30 cellular contexts compared by ENCODE assay signal in genomic region chr13:113087923-113088690, GRCh38. TPM values are rescaled to one million over a fixed set of nuclear protein-coding genes. Genes with fewer than 3 reads are reported as not detected.
"Had no signal": no experiment of that assay in that cellular context is flagged by ENCODE, and none has a peak within 500 bp of the region (broad histone marks: within the 10 kb centered on the region; RNA-seq: fewer than 3 reads in every experiment).

No MANE protein-coding gene starts in this region.

- H3K4me3 ChIP-seq: adrenal gland, esophagus muscularis mucosa, hepatocyte, lung, mucosa of descending colon, ovary, prostate gland, tibial nerve had no signal

- H3K27me3 Mint-ChIP-seq: activated naive CD8-positive, alpha-beta T cell treated with anti-CD3 and anti-CD28 coated beads for 36 hours had no signal

- DNase-seq: activated CD4-positive, alpha-beta T cell treated with anti-CD3 and anti-CD28 coated beads for 48 hours; activated CD4-positive, alpha-beta T cell treated with anti-CD3 and anti-CD28 coated beads, Interleukin-2, amount 50 U/mL, for 48 hours; activated CD8-positive, alpha-beta memory T cell treated with anti-CD3 and anti-CD28 coated beads for 24 hours; activated effector memory CD4-positive, alpha-beta T cell treated with anti-CD3 and anti-CD28 coated beads, Interleukin-2, amount 50 U/mL, for 16 hours; activated naive CD4-positive, alpha-beta T cell treated with anti-CD3 and anti-CD28 coated beads for 36 hours; activated naive CD8-positive, alpha-beta T cell treated with anti-CD3 and anti-CD28 coated beads for 36 hours; adrenal gland; brain microvascular endothelial cell; caudate nucleus; foreskin keratinocyte; islet precursor cell; left colon; mesendoderm; retina; stimulated activated naive CD4-positive, alpha-beta T cell treated with Interleukin-2 at 50 U/mL for 16 hours; SW 1271; T-helper 9 cell had no signal

- H3K9me3 Mint-ChIP-seq: activated naive CD4-positive, alpha-beta T cell treated with anti-CD3 and anti-CD28 coated beads for 36 hours; activated naive CD8-positive, alpha-beta T cell treated with anti-CD3 and anti-CD28 coated beads for 36 hours; activated T-helper 1 cell treated with anti-CD3 and anti-CD28 coated beads, Interleukin-12 subunit alpha, Interleukin-12 subunit beta, Interleukin-2, Interleukin-4 antibody, amounts not matched to agents 30 ng/mL and 10 ng/mL and 1 ng/mL, durations not matched to agents 14 hours and 24 hours and 36 hours; nephron; T-helper 1 cell treated with Interleukin-12 subunit alpha and Interleukin-12 subunit beta and Interleukin-4 antibody, amounts not matched to agents 30 μg/mL and 1 μg/mL, for 36 hours had no signal

- H3K9me3 ChIP-seq: adrenal gland, esophagus muscularis mucosa, mucosa of descending colon, ovary, prostate gland, tibial nerve had no signal

- H3K4me1 Mint-ChIP-seq: activated naive CD8-positive, alpha-beta T cell treated with anti-CD3 and anti-CD28 coated beads for 36 hours had no signal

- ATAC-seq: foreskin keratinocyte, left colon, mucosa of descending colon had no signal

- H3K27ac Mint-ChIP-seq: activated naive CD4-positive, alpha-beta T cell treated with anti-CD3 and anti-CD28 coated beads for 36 hours; activated naive CD8-positive, alpha-beta T cell treated with anti-CD3 and anti-CD28 coated beads for 36 hours; activated T-helper 1 cell treated with anti-CD3 and anti-CD28 coated beads, Interleukin-12 subunit alpha, Interleukin-12 subunit beta, Interleukin-2, Interleukin-4 antibody, amounts not matched to agents 30 ng/mL and 10 ng/mL and 1 ng/mL, durations not matched to agents 14 hours and 24 hours and 36 hours; nephron; T-helper 1 cell treated with Interleukin-12 subunit alpha and Interleukin-12 subunit beta and Interleukin-4 antibody, amounts not matched to agents 30 μg/mL and 1 μg/mL, for 36 hours had no signal

- H3K27me3 ChIP-seq: adrenal gland, foreskin keratinocyte, hepatocyte, ovary, tibial nerve had no signal

- H3K27ac ChIP-seq: adrenal gland, brain microvascular endothelial cell, esophagus muscularis mucosa, foreskin keratinocyte, hepatocyte, ovary, prostate gland, tibial nerve, VCaP had no signal

- H3K4me1 ChIP-seq: adrenal gland, foreskin keratinocyte had no signal

- H3K36me3 ChIP-seq: adrenal gland, brain microvascular endothelial cell, ovary, prostate gland had no signal

- H3K4me3 Mint-ChIP-seq: activated naive CD4-positive, alpha-beta T cell treated with anti-CD3 and anti-CD28 coated beads for 36 hours; activated naive CD8-positive, alpha-beta T cell treated with anti-CD3 and anti-CD28 coated beads for 36 hours; activated T-helper 1 cell treated with anti-CD3 and anti-CD28 coated beads, Interleukin-12 subunit alpha, Interleukin-12 subunit beta, Interleukin-2, Interleukin-4 antibody, amounts not matched to agents 30 ng/mL and 10 ng/mL and 1 ng/mL, durations not matched to agents 14 hours and 24 hours and 36 hours; nephron; T-helper 1 cell treated with Interleukin-12 subunit alpha and Interleukin-12 subunit beta and Interleukin-4 antibody, amounts not matched to agents 30 μg/mL and 1 μg/mL, for 36 hours had no signal

- H3K36me3 Mint-ChIP-seq: activated naive CD8-positive, alpha-beta T cell treated with anti-CD3 and anti-CD28 coated beads for 36 hours had no signal

RNA-seq across cellular contexts. Expression of gene F7, which starts 17.5 kb away (rescaled TPM):
- total RNA-seq: activated T-helper 1 cell treated with anti-CD3 and anti-CD28 coated beads, Interleukin-12 subunit alpha, Interleukin-12 subunit beta, Interleukin-2, Interleukin-4 antibody, amounts not matched to agents 30 ng/mL and 10 ng/mL and 1 ng/mL, durations not matched to agents 14 hours and 24 hours and 36 hours; astrocyte; foreskin keratinocyte; myocyte; tibial nerve had no signal
- polyA plus RNA-seq: foreskin keratinocyte had no signal

RNA-seq across cellular contexts. Expression of gene F10, which starts 34.5 kb away (rescaled TPM):
- total RNA-seq: activated naive CD4-positive, alpha-beta T cell treated with anti-CD3 and anti-CD28 coated beads for 36 hours; activated naive CD8-positive, alpha-beta T cell treated with anti-CD3 and anti-CD28 coated beads for 36 hours; activated T-helper 1 cell treated with anti-CD3 and anti-CD28 coated beads, Interleukin-12 subunit alpha, Interleukin-12 subunit beta, Interleukin-2, Interleukin-4 antibody, amounts not matched to agents 30 ng/mL and 10 ng/mL and 1 ng/mL, durations not matched to agents 14 hours and 24 hours and 36 hours; foreskin keratinocyte had no signal
- polyA plus RNA-seq: foreskin keratinocyte had no signal
